In the genomic region with DNA sequence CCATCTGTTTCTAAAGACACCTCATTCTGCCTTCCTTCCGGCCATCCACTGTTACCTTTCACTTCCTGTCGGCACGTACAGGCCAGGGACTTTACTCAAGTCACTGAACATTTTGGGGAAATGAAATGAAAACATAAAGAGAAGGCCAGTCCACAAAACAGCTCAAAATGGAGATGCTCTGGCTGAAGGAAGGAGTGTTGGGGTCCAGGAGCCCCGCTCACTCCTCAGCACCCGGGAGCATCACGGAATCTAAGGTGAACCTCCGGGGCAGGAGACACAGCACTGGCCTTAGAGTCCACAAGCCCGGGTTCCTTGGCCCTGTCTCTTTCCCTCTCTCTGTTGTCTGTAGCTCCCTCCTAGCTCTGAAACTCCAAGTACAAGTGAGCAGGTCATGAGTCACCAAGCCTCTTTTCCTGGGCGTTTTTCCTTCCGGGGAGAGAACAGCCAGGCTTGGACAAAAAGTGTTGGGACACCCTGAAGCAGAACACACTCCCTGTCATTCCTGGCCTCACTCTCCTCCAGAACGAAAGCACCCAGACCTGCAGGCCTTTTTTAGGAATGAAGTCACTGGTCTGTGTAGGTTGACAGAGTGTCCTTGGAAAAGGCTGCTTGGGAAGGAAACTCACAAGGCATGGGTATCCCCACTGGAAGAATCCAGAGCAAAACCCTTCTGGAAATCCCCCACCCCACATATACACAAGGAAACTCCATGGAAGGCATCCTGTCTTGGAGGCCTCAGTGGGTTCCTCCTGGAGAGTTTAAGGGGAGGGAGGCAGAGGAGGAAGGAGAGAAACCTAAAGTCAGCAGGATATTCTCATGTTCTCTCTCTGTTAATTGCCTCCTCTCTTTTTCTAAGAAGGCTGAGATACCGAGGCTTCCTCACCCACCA, we compare ENCODE assay signal across 10 cellular contexts.
DNase-seq lines count a peak whose midpoint lies in the region; ATAC-seq, FAIRE-seq and TF ChIP-seq lines count a peak whose summit lies in the region.
"Had no signal": no experiment of that assay in that cellular context is flagged by ENCODE, and none has a peak within 500 bp of the region (broad histone marks: within the 10 kb centered on the region; RNA-seq: fewer than 3 reads in every experiment).

No MANE protein-coding gene starts in this region.

- SMC1A ChIA-PET in GM12878 (lab: Charles Lee; ENCODE audit: uncharacterized antibody, unreplicated experiment) = no interaction called here

- TF ChIP-seq EP300 in GM12878 (IDR thresholded peaks at IDR 0.05; ENCODE audit: borderline replicate concordance in 1 of 2, control insufficient read depth in 1 of 2, low read depth in 2 of 2, low read length in 2 of 2) = no peak

- dilution Hi-C loops in keratinocyte (cut with MboI; ENCODE audit: extremely low pct_ligation_motif_present, low sequenced_read_pairs) = no loop called here

- no peaks in the 10 kb centered on the region for H3K36me3 ChIP-seq in HCT116 (ENCODE audit: control insufficient read depth in 1 of 2, insufficient read depth in 2 of 2, low read length in 2 of 2)
- H3K36me3 ChIP-seq in GM12878 (ENCODE audit: control insufficient read depth in 2 of 2, insufficient read depth in 2 of 2, low read length in 1 of 2) = no peaks in the 10 kb centered on the region
- H3K36me3 ChIP-seq in keratinocyte (ENCODE audit: control insufficient read depth in 2 of 2, extremely low read depth in 1 of 2, insufficient read depth in 2 of 2, low read length in 2 of 2) = no peaks in the 10 kb centered on the region
- no peaks in the 10 kb centered on the region for H3K36me3 ChIP-seq in spleen

- H3K4me2 ChIP-seq in HCT116 (ENCODE audit: low read length) (peak overlapping the region; percentile 76), GM12878 (ENCODE audit: control insufficient read depth, insufficient read depth) (no peak overlapping the region), keratinocyte (ENCODE audit: control insufficient read depth, extremely low read depth, insufficient read depth, low read depth, low read length) (peak overlapping the region; percentile 92)

- peak overlapping the region; percentile 11 to 38; a peak in 3 of 4 replicates for H3K4me3 ChIP-seq in HCT116 (replicated peaks in 1 of 2; ENCODE audit: low read depth in 1 of 2, low read length in 2 of 2)
- H3K4me3 ChIP-seq in GM12878 = no peak overlapping the region
- peak overlapping the region; percentile 3 to 58 (median 24) for H3K4me3 ChIP-seq in keratinocyte (ENCODE audit: control insufficient read depth in 2 of 3, extremely low read depth in 1 of 3, insufficient read depth in 2 of 3, low read depth in 1 of 3, low read length in 3 of 3)
- no peak overlapping the region for H3K4me3 ChIP-seq in spleen

- DNase-seq in HCT116 (ENCODE audit: low read depth, low spot score) = peak; percentile 85
- no peak for DNase-seq in GM12878 (ENCODE audit: low read depth, low spot score)
- DNase-seq in keratinocyte (ENCODE audit: low read depth, low spot score) = peak; percentile 94
- no peak for DNase-seq in spleen
- DNase-seq in NCI-H774 (lab: John Stamatoyannopoulos, UW) = no peak
- no peak for DNase-seq in NCI-H2227 treated with DMSO at 0.1 percent for 48 hours (lab: John Stamatoyannopoulos, UW)
- DNase-seq: NCI-H526 had no signal

- BruUV-seq in HCT116 (replicated peaks; lab: Mats Ljungman, UMichigan) (TSS peak; percentile 79), GM12878 (replicated peaks; lab: Mats Ljungman, UMichigan) (no TSS peak)

- POLR2A ChIA-PET in HCT116 (lab: Charles Lee) (interaction anchor here (0.7 to 3.3 kb wide), 15 partner anchors 9 to 246 kb away, joined by 3 to 21 read pairs (median 3); no protein-coding TSS in a partner anchor), GM12878 (lab: Charles Lee) (no interaction called here)

- H2AFZ ChIP-seq in HCT116 (ENCODE audit: low read depth, low read length, poor library complexity, severe bottlenecking) (no peak overlapping the region), GM12878 (ENCODE audit: control insufficient read depth, low read depth, low read length) (no peak overlapping the region), keratinocyte (ENCODE audit: control insufficient read depth, low read length) (no peak overlapping the region)

- CTCF ChIA-PET in HCT116 (lab: Charles Lee) (interaction anchor here (1.0 kb wide), 1 partner anchor 269 kb away, joined by 3 read pairs; no protein-coding TSS in a partner anchor), GM12878 (lab: Yijun Ruan, JAX) (interaction anchor here (1.3 kb wide), 1 partner anchor 23 kb away, joined by 3 read pairs; no protein-coding TSS in a partner anchor)

- peak overlapping the region; percentile 73 for H3K9ac ChIP-seq in HCT116 (ENCODE audit: low read length)
- H3K9ac ChIP-seq in GM12878 (ENCODE audit: control insufficient read depth, insufficient read depth, low read length) = no peak overlapping the region
- H3K9ac ChIP-seq in keratinocyte (ENCODE audit: control insufficient read depth, extremely low read depth, insufficient read depth, low read length) = peak overlapping the region; percentile 97

- WGBS in GM12878 (ENCODE audit: insufficient coverage, insufficient replicate concordance, low lambda C conversion rate, missing lambda C conversion rate) = 74% methylated on average over 12 of the region's 12 CpGs
- 67 to 83% (median 76%) methylated on average over 12 of the region's 12 CpGs for WGBS in spleen, 5 donors

- in situ Hi-C loops in GM12878 (cut with MboI) = no loop called here

- peaks cover 75 to 93% of the 10 kb centered on the region in 2 experiments for H3K4me1 ChIP-seq in HCT116 (ENCODE audit: control insufficient read depth in 1 of 2, insufficient read depth in 2 of 2, low read length in 2 of 2)
- peaks cover 5% of the 10 kb centered on the region for H3K4me1 ChIP-seq in GM12878 (ENCODE audit: control insufficient read depth, insufficient read depth, low read length)
- peaks cover 90% of the 10 kb centered on the region for H3K4me1 ChIP-seq in keratinocyte (ENCODE audit: control insufficient read depth, extremely low read depth, insufficient read depth, low read length)
- peaks cover 2 to 50% (median 17%) of the 10 kb centered on the region in 6 donors for H3K4me1 ChIP-seq in spleen

- H3K9me3 ChIP-seq in HCT116 (ENCODE audit: control insufficient read depth in 1 of 2, insufficient read depth in 1 of 2, low read depth in 1 of 2, low read length in 2 of 2) (no peaks in the 10 kb centered on the region), GM12878 (replicated peaks; ENCODE audit: control insufficient read depth, insufficient read depth, low read length) (no peaks in the 10 kb centered on the region), keratinocyte (ENCODE audit: control insufficient read depth, low read depth, low read length) (no peaks in the 10 kb centered on the region), spleen (no peaks in the 10 kb centered on the region)

- TF ChIP-seq POLR2A in HCT116 (IDR thresholded peaks at IDR 0.05; ENCODE audit: borderline replicate concordance, extremely low read depth, insufficient read depth, insufficient read length) (no peak), GM12878 (IDR thresholded peaks at IDR 0.05; ENCODE audit: low read depth, low read length) (no peak), spleen (IDR thresholded peaks at IDR 0.05) (no peak)

- H3K27ac ChIP-seq in HCT116 (ENCODE audit: low read depth, low read length) (peak overlapping the region; percentile 98), GM12878 (ENCODE audit: control insufficient read depth, insufficient read depth) (no peak overlapping the region), keratinocyte (ENCODE audit: control insufficient read depth, insufficient read depth, low read length) (peak overlapping the region; percentile 100), spleen (peak overlapping the region; percentile 27 to 76 (median 72))

- H3K9me1 ChIP-seq in keratinocyte (ENCODE audit: control insufficient read depth, extremely low read depth, insufficient read depth, low read length) = no peaks in the 10 kb centered on the region

- intact Hi-C loops in HCT116 (cut with micrococcal nuclease) = loop anchor here (1.0 to 5.0 kb wide), 5 partner anchors 51 to 245 kb away; partner anchors contain the start of gene ZFP36L1
- intact Hi-C loops in GM12878 (cut with micrococcal nuclease; ENCODE audit: unreplicated experiment) = no loop called here
- intact Hi-C loops in spleen (cut with DNase I; ENCODE audit: low total_unique reads) = no loop called here

- H3K79me2 ChIP-seq in HCT116 (ENCODE audit: insufficient read depth, low read length) (no peaks in the 10 kb centered on the region), GM12878 (ENCODE audit: control insufficient read depth, insufficient read depth, low read length) (no peaks in the 10 kb centered on the region), keratinocyte (ENCODE audit: control insufficient read depth, insufficient read depth, low read length) (no peaks in the 10 kb centered on the region)

- no peaks in the 10 kb centered on the region for H3K9me2 ChIP-seq in HCT116 (ENCODE audit: insufficient read depth)

- H3K27me3 ChIP-seq in HCT116 (ENCODE audit: insufficient read depth, low read length) (no peaks in the 10 kb centered on the region), GM12878 (replicated peaks in 1 of 2; ENCODE audit: control insufficient read depth in 2 of 2, insufficient read depth in 2 of 2, low read length in 1 of 2) (no peaks in the 10 kb centered on the region), keratinocyte (ENCODE audit: control insufficient read depth, extremely low read depth, insufficient read depth, low read length) (no peaks in the 10 kb centered on the region), spleen (replicated peaks in 1 of 7) (no peaks in the 10 kb centered on the region)

- TF ChIP-seq CTCF in HCT116 (IDR thresholded peaks at IDR 0.05 in 2 of 3, conservative IDR thresholded peaks at IDR 0.05 in 1 of 3; ENCODE audit: borderline replicate concordance in 1 of 3, insufficient read depth in 1 of 3, low read depth in 2 of 3, low read length in 2 of 3) (no peak), GM12878 (IDR thresholded peaks at IDR 0.05 in 2 of 3, conservative IDR thresholded peaks at IDR 0.05 in 1 of 3; ENCODE audit: control insufficient read depth in 2 of 3, extremely low read depth in 1 of 3, insufficient read depth in 1 of 3, low read depth in 3 of 3, low read length in 3 of 3) (no peak), keratinocyte (optimal IDR thresholded peaks at IDR 0.05 in 1 of 3, IDR thresholded peaks at IDR 0.05 in 1 of 3, conservative IDR thresholded peaks at IDR 0.05 in 1 of 3; ENCODE audit: extremely low read depth in 1 of 3, insufficient read depth in 2 of 3, low read length in 3 of 3) (no peak), spleen (IDR thresholded peaks at IDR 0.05 in 8 of 11, conservative IDR thresholded peaks at IDR 0.05 in 3 of 11) (no peak)

- H4K20me1 ChIP-seq in HCT116 (ENCODE audit: insufficient read depth) (no peaks in the 10 kb centered on the region), GM12878 (ENCODE audit: control insufficient read depth, insufficient read depth) (no peaks in the 10 kb centered on the region), keratinocyte (ENCODE audit: control insufficient read depth, extremely low read depth, insufficient read depth, low read length) (no peaks in the 10 kb centered on the region)

- TF ChIP-seq RAD21 in HCT116 (IDR thresholded peaks at IDR 0.05; ENCODE audit: low read depth) (no peak), GM12878 (IDR thresholded peaks at IDR 0.05; ENCODE audit: insufficient read depth, low read depth, low read length) (no peak)

- FAIRE-seq in GM12878 (lab: Jason Lieb, UNC) (no peak), keratinocyte (lab: Jason Lieb, UNC) (peak; percentile 97)
- FAIRE-seq: GM18507 had no signal

- ATAC-seq in HCT116 (peak; percentile 66), GM12878 (no peak), GM21528 (IDR thresholded peaks at IDR 0.05; ENCODE audit: low FRiP score, unreplicated experiment) (no peak), GM18861 (IDR thresholded peaks at IDR 0.05; ENCODE audit: unreplicated experiment) (no peak)

- RAD21 ChIA-PET in HCT116 (lab: Charles Lee; ENCODE audit: low non-redundant PET in 1 of 2, low total read pairs in 2 of 2, uncharacterized antibody in 2 of 2, unreplicated experiment in 2 of 2) = interaction anchor here (0.6 to 1.0 kb wide), 3 partner anchors 52 to 238 kb away, joined by 3 read pairs; no protein-coding TSS in a partner anchor
- RAD21 ChIA-PET in GM12878 (lab: Charles Lee; ENCODE audit: unreplicated experiment) = no interaction called here

Comparison
In these comparisons a context has a peak if more than half of its experiments do, and no peak if none do; other contexts are left out.
1. DNase-seq: peak in HCT116 (single experiment) and keratinocyte (single experiment); none in GM12878 (single experiment), spleen (single experiment), NCI-H774 (single experiment) and NCI-H2227 treated with DMSO at 0.1 percent for 48 hours (single experiment).
2. H3K4me3 ChIP-seq: peak in HCT116 (2 of 2) and keratinocyte (3 of 3); none in GM12878 (single experiment) and spleen (0 of 8).
3. Of the 18 proteins assayed by ChIP-seq in both GM12878 and HCT116: peak only in GM12878: none; only in HCT116: POLR2AphosphoS5 and YY1; in both: none; in neither: 16.